In genomic region chr1:113007706-113008364, GRCh38 we compare ENCODE assay signal across 23 cellular contexts. TPM values are rescaled to one million over a fixed set of nuclear protein-coding genes. Genes with fewer than 3 reads are reported as not detected.
A peak's percentile ranks its signal among the peaks of the same experiment; 100 is the strongest.
DNase-seq lines count a peak whose midpoint lies in the region; ATAC-seq and TF ChIP-seq lines count a peak whose summit lies in the region.
"Had no signal": no experiment of that assay in that cellular context is flagged by ENCODE, and none has a peak within 500 bp of the region (broad histone marks: within the 10 kb centered on the region; RNA-seq: fewer than 3 reads in every experiment).

No MANE protein-coding gene starts in this region.

- H3K79me2 ChIP-seq in mammary epithelial cell (ENCODE audit: insufficient read depth, low read length): no peaks in the 10 kb centered on the region

- H3K9me3 ChIP-seq in mammary epithelial cell (replicated peaks; ENCODE audit: insufficient read depth, low read length): no peaks in the 10 kb centered on the region
- H3K9me3 ChIP-seq: BE2C, Caco-2, SK-N-SH had no signal

- no peak overlapping the region for H3K4me2 ChIP-seq in mammary epithelial cell (ENCODE audit: insufficient read depth, low read depth, low read length)
- H3K4me2 ChIP-seq: GM23338, SK-N-SH had no signal

- H3K27ac ChIP-seq in mammary epithelial cell (ENCODE audit: insufficient read depth, low read depth, low read length): no peak overlapping the region

- H3K9ac ChIP-seq in mammary epithelial cell (ENCODE audit: insufficient read depth, low read length): no peak overlapping the region
- H3K9ac ChIP-seq: SK-N-SH had no signal

- no peak for TF ChIP-seq CTCF in mammary epithelial cell (conservative IDR thresholded peaks at IDR 0.05 in 1 of 2, IDR thresholded peaks at IDR 0.05 in 1 of 2; ENCODE audit: extremely low read depth in 1 of 2, insufficient read depth in 1 of 2, low read depth in 1 of 2, low read length in 2 of 2)

- no peaks in the 10 kb centered on the region for H4K20me1 ChIP-seq in mammary epithelial cell (ENCODE audit: insufficient read depth, low read length)

- no TSS peak for BruUV-seq in mammary epithelial cell (replicated peaks; lab: Mats Ljungman, UMichigan)

- peaks cover 9% of the 10 kb centered on the region for H3K4me1 ChIP-seq in mammary epithelial cell (ENCODE audit: insufficient read depth, low read length)
- H3K4me1 ChIP-seq: BE2C had no signal

- WGBS in mammary epithelial cell (ENCODE audit: low coverage, missing lambda C conversion rate): 67% methylated on average over 2 of the region's 2 CpGs

- intact Hi-C loops in mammary epithelial cell (cut with micrococcal nuclease): no loop called here

- no peak overlapping the region for H3K4me3 ChIP-seq in mammary epithelial cell (replicated peaks in 1 of 3; ENCODE audit: insufficient read depth in 1 of 3, low read depth in 2 of 3, low read length in 3 of 3)
- H3K4me3 ChIP-seq: GM23338, K562 had no signal

- no peak overlapping the region for H2AFZ ChIP-seq in mammary epithelial cell (ENCODE audit: low read depth, low read length)
- H2AFZ ChIP-seq: GM23338 had no signal

- H3K36me3 ChIP-seq in mammary epithelial cell (ENCODE audit: insufficient read depth, low read length): peaks cover 4% of the 10 kb centered on the region

- no peak for ATAC-seq in activated CD4-positive, CD25-positive, alpha-beta regulatory T cell treated with anti-CD3 and anti-CD28 coated beads, Interleukin-2, amount 50 U/mL, for 24 hours
- ATAC-seq: GM23338, HCT116, K562 had no signal

- no peaks in the 10 kb centered on the region for H3K27me3 ChIP-seq in mammary epithelial cell (ENCODE audit: insufficient read depth, low read length)
- H3K27me3 ChIP-seq: BE2C had no signal

- DNase-seq in HT1080 (ENCODE audit: low read depth): peak; percentile 9
- peak; percentile 8 for DNase-seq in NOMO-1 treated with dmso at 0.1 percent for 144 hours (lab: John Stamatoyannopoulos, UW; ENCODE audit: unreplicated experiment)
- DNase-seq in mammary epithelial cell: peak; percentile 75
- DNase-seq in kidney tubule cell (ENCODE audit: low spot score): peak; percentile 9
- no peak for DNase-seq in NCI-H82 treated with DMSO at 0.1 percent for 48 hours (lab: John Stamatoyannopoulos, UW; ENCODE audit: unreplicated experiment)
- DNase-seq in activated CD4-positive, CD25-positive, alpha-beta regulatory T cell treated with anti-CD3 and anti-CD28 coated beads, Interleukin-2, amount 50 U/mL, for 72 hours: no peak
- DNase-seq in NCI-H446 treated with DMSO at 0.1 percent for 48 hours (lab: John Stamatoyannopoulos, UW): no peak
- DNase-seq: BE2C; Caco-2; CD4-positive, CD25-positive, alpha-beta regulatory T cell; GF-D8; NCI-H1048; NCI-H1436; NCI-H1930; NCI-H526 treated with DMSO at 0.1 percent for 48 hours; OCI-M1; RPMI8226; SHP77 treated with DMSO at 0.1 percent for 48 hours; SK-N-SH had no signal

- CTCF ChIA-PET in mammary epithelial cell (lab: Charles Lee; ENCODE audit: low non-redundant PET): no interaction called here

- in situ Hi-C loops in mammary epithelial cell (cut with MboI; ENCODE audit: low sequenced_read_pairs in 2 of 2): no loop called here

- dilution Hi-C loops in mammary epithelial cell (cut with HindIII; ENCODE audit: low sequenced_read_pairs): no loop called here

RNA-seq across cellular contexts. Expression of gene SLC16A1, which starts 51.8 kb away (rescaled TPM):
- total RNA-seq in HT1080 (2014; rRNA removed; shearing (Covaris generic)): 113 and 130 TPM in 2 replicates
- polyA plus RNA-seq in HT1080 (2015; cell fraction: cytosol; rRNA removed): 70.6 and 81.3 TPM in 2 replicates
- polyA plus RNA-seq in HT1080 (2015; cell fraction: nucleus; rRNA removed): 201 and 219 TPM in 2 replicates
- 100 to 1,000 TPM; 167 to 239 TPM for total RNA-seq in mammary epithelial cell
- 186 TPM for polyA plus RNA-seq in mammary epithelial cell
- 497 TPM for polyA minus RNA-seq in mammary epithelial cell

Comparison
In these comparisons a context has a peak if more than half of its experiments do, and no peak if none do; other contexts are left out.
1. DNase-seq: peak in HT1080 (single experiment), NOMO-1 treated with dmso at 0.1 percent for 144 hours (single experiment), mammary epithelial cell (single experiment) and kidney tubule cell (single experiment); none in NCI-H82 treated with DMSO at 0.1 percent for 48 hours (single experiment), activated CD4-positive, CD25-positive, alpha-beta regulatory T cell treated with anti-CD3 and anti-CD28 coated beads, Interleukin-2, amount 50 U/mL, for 72 hours (single experiment) and NCI-H446 treated with DMSO at 0.1 percent for 48 hours (single experiment).